In genomic region chr7:24419070-24419469, GRCh38 we compare ENCODE assay signal across 16 cellular contexts.
DNase-seq lines count a peak whose midpoint lies in the region; ATAC-seq and TF ChIP-seq lines count a peak whose summit lies in the region.
"Had no signal": no experiment of that assay in that cellular context is flagged by ENCODE, and none has a peak within 500 bp of the region (broad histone marks: within the 10 kb centered on the region; RNA-seq: fewer than 3 reads in every experiment).

No MANE protein-coding gene starts in this region.

- peaks cover 10% of the 10 kb centered on the region for H3K4me1 Mint-ChIP-seq in GM23338
- H3K4me1 Mint-ChIP-seq in CD8-positive, alpha-beta memory T cell = no peaks in the 10 kb centered on the region
- H3K4me1 Mint-ChIP-seq in activated CD4-positive, alpha-beta memory T cell treated with anti-CD3 and anti-CD28 coated beads for 36 hours (ENCODE audit: low read depth) = no peaks in the 10 kb centered on the region
- H3K4me1 Mint-ChIP-seq: activated CD4-positive, alpha-beta T cell treated with anti-CD3 and anti-CD28 coated beads for 36 hours; CD4-positive, alpha-beta memory T cell; memory B cell had no signal

- H3K27me3 ChIP-seq in GM23338 (ENCODE audit: insufficient read depth) = 0 out of 2 replicates have a peak, but pooled peaks cover 3% of the 10 kb centered on the region
- H3K27me3 ChIP-seq in CD8-positive, alpha-beta memory T cell (ENCODE audit: insufficient read depth, low read length, poor library complexity, severe bottlenecking) = no peaks in the 10 kb centered on the region
- H3K27me3 ChIP-seq: hepatocyte, ovary, transverse colon had no signal

- H3K9me3 Mint-ChIP-seq in GM23338 = peaks cover 10% of the 10 kb centered on the region
- H3K9me3 Mint-ChIP-seq in CD8-positive, alpha-beta memory T cell = peaks cover 0 to under 1% (median 0%) of the 10 kb centered on the region in 5 donors
- H3K9me3 Mint-ChIP-seq in activated CD4-positive, alpha-beta memory T cell treated with anti-CD3 and anti-CD28 coated beads for 36 hours = peaks cover 3% of the 10 kb centered on the region

- H3F3A ChIP-seq in GM23338 (replicated peaks; ENCODE audit: low read depth) = no peaks in the 10 kb centered on the region

- DNase-seq in Caki2 (ENCODE audit: low read depth) (peak; percentile 17), GM23338 (ENCODE audit: low spot score) (peak; percentile 82), RWPE1 (ENCODE audit: low spot score) (peak; percentile 26), germinal center (ENCODE audit: low spot score) (peak; percentile 12), NCI-H1694 treated with DMSO at 0.1 percent for 48 hours (lab: John Stamatoyannopoulos, UW) (no peak)
- DNase-seq in activated naive CD4-positive, alpha-beta T cell (lab: John Stamatoyannopoulos, UW) = no peak
- DNase-seq in CD8-positive, alpha-beta memory T cell = no peak
- no peak for DNase-seq in activated CD4-positive, alpha-beta memory T cell treated with anti-CD3 and anti-CD28 coated beads for 36 hours
- DNase-seq: activated CD4-positive, alpha-beta T cell treated with anti-CD3 and anti-CD28 coated beads for 36 hours; caudate nucleus; CD4-positive, alpha-beta memory T cell; ovary; transverse colon had no signal

- TF ChIP-seq CTCF in GM23338 (conservative IDR thresholded peaks at IDR 0.05; ENCODE audit: low read depth in 2 of 2) = no peak
- no peak for TF ChIP-seq CTCF in RWPE1 (conservative IDR thresholded peaks at IDR 0.05; ENCODE audit: low read depth)

- H3K79me2 ChIP-seq in GM23338 (replicated peaks; ENCODE audit: insufficient read depth) = no peaks in the 10 kb centered on the region
- H3K79me2 ChIP-seq: hepatocyte had no signal

- H2AFZ ChIP-seq in GM23338 = no peak overlapping the region
- H2AFZ ChIP-seq: hepatocyte had no signal

- H4K20me1 ChIP-seq in GM23338 (replicated peaks; ENCODE audit: insufficient read depth) = no peaks in the 10 kb centered on the region

- POLR2A ChIA-PET in RWPE1 (lab: Yijun Ruan, JAX; ENCODE audit: low non-redundant PET) = no interaction called here
- POLR2A ChIA-PET in CD8-positive, alpha-beta memory T cell (lab: Charles Lee) = no interaction called here
- POLR2A ChIA-PET in activated CD4-positive, alpha-beta memory T cell treated with anti-CD3 and anti-CD28 coated beads for 36 hours (lab: Charles Lee) = no interaction called here

- intact Hi-C loops in activated CD4-positive, alpha-beta memory T cell treated with anti-CD3 and anti-CD28 coated beads for 36 hours (cut with micrococcal nuclease) = no loop called here

- CTCF ChIA-PET in RWPE1 (lab: Yijun Ruan, JAX) = no interaction called here
- CTCF ChIA-PET in CD8-positive, alpha-beta memory T cell (lab: Charles Lee) = no interaction called here
- CTCF ChIA-PET in activated CD4-positive, alpha-beta memory T cell treated with anti-CD3 and anti-CD28 coated beads for 36 hours (lab: Charles Lee) = no interaction called here

- ATAC-seq in GM23338 = peak; percentile 90
- ATAC-seq: activated CD4-positive, alpha-beta T cell treated with anti-CD3 and anti-CD28 coated beads for 36 hours had no signal

- no peaks in the 10 kb centered on the region for H3K9me3 ChIP-seq in CD8-positive, alpha-beta memory T cell (ENCODE audit: low read length)
- H3K9me3 ChIP-seq: ovary, transverse colon had no signal

- peaks cover 11% of the 10 kb centered on the region for H3K36me3 Mint-ChIP-seq in GM23338 (ENCODE audit: low read depth)
- peaks cover 0 to 2% (median 0%) of the 10 kb centered on the region in 3 donors for H3K36me3 Mint-ChIP-seq in CD8-positive, alpha-beta memory T cell
- H3K36me3 Mint-ChIP-seq in activated CD4-positive, alpha-beta memory T cell treated with anti-CD3 and anti-CD28 coated beads for 36 hours = no peaks in the 10 kb centered on the region
- H3K36me3 Mint-ChIP-seq: CD4-positive, alpha-beta memory T cell; memory B cell had no signal

- H3K4me2 ChIP-seq in GM23338 = no peak overlapping the region
- H3K4me2 ChIP-seq: hepatocyte had no signal

- H3K27me3 Mint-ChIP-seq in GM23338 (ENCODE audit: insufficient read depth, low read depth, poor library complexity) = peaks cover 10% of the 10 kb centered on the region
- H3K27me3 Mint-ChIP-seq in CD8-positive, alpha-beta memory T cell = peaks cover 4 to 10% of the 10 kb centered on the region in 2 donors
- H3K27me3 Mint-ChIP-seq in activated CD4-positive, alpha-beta memory T cell treated with anti-CD3 and anti-CD28 coated beads for 36 hours = peaks cover 2% of the 10 kb centered on the region

- H3K4me3 Mint-ChIP-seq in GM23338 = no peak overlapping the region
- no peak overlapping the region for H3K4me3 Mint-ChIP-seq in CD8-positive, alpha-beta memory T cell
- no peak overlapping the region for H3K4me3 Mint-ChIP-seq in activated CD4-positive, alpha-beta memory T cell treated with anti-CD3 and anti-CD28 coated beads for 36 hours
- H3K4me3 Mint-ChIP-seq: activated CD4-positive, alpha-beta T cell treated with anti-CD3 and anti-CD28 coated beads for 36 hours; CD4-positive, alpha-beta memory T cell; memory B cell had no signal

- in situ Hi-C loops in Caki2 (cut with HindIII; ENCODE audit: low pct_unique_long_range_greater_than_20kb, low sequenced_read_pairs) = no loop called here

- no peak overlapping the region for H3K27ac ChIP-seq in GM23338 (ENCODE audit: low read depth)
- no peak overlapping the region for H3K27ac ChIP-seq in RWPE1
- no peak overlapping the region for H3K27ac ChIP-seq in CD8-positive, alpha-beta memory T cell (ENCODE audit: low read depth, low read length)
- H3K27ac ChIP-seq: hepatocyte, ovary, SK-N-MC, transverse colon had no signal

- peaks cover 10% of the 10 kb centered on the region; the same call in 1 of the 2 replicates for H3K4me1 ChIP-seq in GM23338 (ENCODE audit: insufficient read depth)
- H3K4me1 ChIP-seq in CD8-positive, alpha-beta memory T cell (ENCODE audit: insufficient read depth, low read length) = no peaks in the 10 kb centered on the region
- H3K4me1 ChIP-seq: transverse colon had no signal

- peaks cover 4% of the 10 kb centered on the region; the same call in 1 of the 2 replicates for H3K9me2 ChIP-seq in GM23338 (ENCODE audit: insufficient read depth)

- H3K4me3 ChIP-seq in GM23338 = no peak overlapping the region
- no peak overlapping the region for H3K4me3 ChIP-seq in CD8-positive, alpha-beta memory T cell (ENCODE audit: low read length)
- H3K4me3 ChIP-seq: hepatocyte, ovary, SK-N-MC, transverse colon had no signal

- H3K27ac Mint-ChIP-seq in GM23338 = peak overlapping the region; percentile 71; the same call in 1 of the 2 replicates
- no peak overlapping the region for H3K27ac Mint-ChIP-seq in CD8-positive, alpha-beta memory T cell
- no peak overlapping the region for H3K27ac Mint-ChIP-seq in activated CD4-positive, alpha-beta memory T cell treated with anti-CD3 and anti-CD28 coated beads for 36 hours
- H3K27ac Mint-ChIP-seq: activated CD4-positive, alpha-beta T cell treated with anti-CD3 and anti-CD28 coated beads for 36 hours; CD4-positive, alpha-beta memory T cell; memory B cell had no signal

- H3K36me3 ChIP-seq in GM23338 (ENCODE audit: insufficient read depth) = no peaks in the 10 kb centered on the region
- H3K36me3 ChIP-seq in CD8-positive, alpha-beta memory T cell (ENCODE audit: insufficient read depth, low read length) = no peaks in the 10 kb centered on the region
- H3K36me3 ChIP-seq: ovary, transverse colon had no signal

TF ChIP-seq in GM23338, 12 proteins besides CTCF, POLR2A, EP300 and RAD21:
- TF ChIP-seq CREB1 (CRISPR knock-in tag; IDR thresholded peaks at IDR 0.05; ENCODE audit: low read depth) (no peak), ETS1 (IDR thresholded peaks at IDR 0.05) (peak; percentile 69), ZNF331 (CRISPR knock-in tag; IDR thresholded peaks at IDR 0.05; ENCODE audit: low read depth) (no peak)

Comparison
In these comparisons a context has a peak if more than half of its experiments do, and no peak if none do; other contexts are left out.
1. DNase-seq: peak in Caki2 (single experiment), GM23338 (single experiment), RWPE1 (single experiment) and germinal center (single experiment); none in NCI-H1694 treated with DMSO at 0.1 percent for 48 hours (single experiment), activated naive CD4-positive, alpha-beta T cell (0 of 4), CD8-positive, alpha-beta memory T cell (0 of 5) and activated CD4-positive, alpha-beta memory T cell treated with anti-CD3 and anti-CD28 coated beads for 36 hours (single experiment).